ENCODE assay signal across 18 cellular contexts in genomic region chr6:149136913-149137286, GRCh38.
DNase-seq lines count a peak whose midpoint lies in the region; ATAC-seq, FAIRE-seq and TF ChIP-seq lines count a peak whose summit lies in the region.
"Had no signal": no experiment of that assay in that cellular context is flagged by ENCODE, and none has a peak within 500 bp of the region (broad histone marks: within the 10 kb centered on the region; RNA-seq: fewer than 3 reads in every experiment).

No MANE protein-coding gene starts in this region.

- H3K4me1 ChIP-seq in effector memory CD4-positive, alpha-beta T cell (ENCODE audit: control insufficient read depth, insufficient read depth, low read length, poor library complexity, severe bottlenecking) = peaks cover 34% of the 10 kb centered on the region
- H3K4me1 ChIP-seq: HAP-1 had no signal

- no peak overlapping the region for H3K4me3 ChIP-seq in effector memory CD4-positive, alpha-beta T cell (ENCODE audit: insufficient read depth, low read depth, low read length, poor library complexity, severe bottlenecking)
- H3K4me3 ChIP-seq: HAP-1 had no signal

- H3K27ac ChIP-seq in effector memory CD4-positive, alpha-beta T cell (ENCODE audit: insufficient read depth, low read length, poor library complexity, severe bottlenecking) = peak overlapping the region; percentile 35

- peak; percentile 60 for FAIRE-seq in GM12892 (lab: Jason Lieb, UNC)
- FAIRE-seq: A204.1, GM19239, H1, HTR-8/SVneo had no signal

- no peaks in the 10 kb centered on the region for H3K27me3 ChIP-seq in effector memory CD4-positive, alpha-beta T cell (replicated peaks; ENCODE audit: control insufficient read depth, insufficient read depth, low read length, poor library complexity, severe bottlenecking)

- H3K9me3 ChIP-seq in effector memory CD4-positive, alpha-beta T cell (ENCODE audit: control insufficient read depth, low read length) = no peaks in the 10 kb centered on the region
- H3K9me3 ChIP-seq: HAP-1 had no signal

- peaks cover 12% of the 10 kb centered on the region for H3K36me3 Mint-ChIP-seq in activated CD4-positive, alpha-beta memory T cell treated with anti-CD3 and anti-CD28 coated beads for 36 hours
- H3K36me3 Mint-ChIP-seq in activated CD4-positive, alpha-beta memory T cell treated with anti-CD3 and anti-CD28 coated beads, Interleukin-2, amount 10 ng/mL, durations not matched to agents 7 days and 5 days (ENCODE audit: low read depth) = peaks cover 43% of the 10 kb centered on the region
- H3K36me3 Mint-ChIP-seq: CD14-positive monocyte had no signal

- POLR2A ChIA-PET in activated CD4-positive, alpha-beta memory T cell treated with anti-CD3 and anti-CD28 coated beads for 36 hours (lab: Charles Lee) = no interaction called here
- POLR2A ChIA-PET in activated CD4-positive, alpha-beta memory T cell treated with anti-CD3 and anti-CD28 coated beads, Interleukin-2, amount 10 ng/mL, durations not matched to agents 7 days and 5 days (lab: Charles Lee) = interaction anchor here (1.9 to 5.0 kb wide), 6 partner anchors 8 to 183 kb away, joined by 5 to 118 read pairs (median 90); partner anchors contain the start of gene TAB2

- no peak for DNase-seq in activated CD4-positive, alpha-beta memory T cell treated with anti-CD3 and anti-CD28 coated beads for 36 hours
- DNase-seq in activated CD4-positive, alpha-beta memory T cell treated with anti-CD3 and anti-CD28 coated beads, Interleukin-2, amount 10 ng/mL, durations not matched to agents 7 days and 5 days = no peak
- DNase-seq in GM12892 (ENCODE audit: insufficient read length) = no peak
- no peak for DNase-seq in effector memory CD4-positive, alpha-beta T cell
- peak; percentile 59 for DNase-seq in mucosa of gallbladder (ENCODE audit: low spot score)
- DNase-seq: CD8-positive, alpha-beta T cell; COR-L47; DND-41; GDM1 had no signal

- peaks cover 49% of the 10 kb centered on the region for H3K4me1 Mint-ChIP-seq in activated CD4-positive, alpha-beta memory T cell treated with anti-CD3 and anti-CD28 coated beads for 36 hours (ENCODE audit: low read depth)
- H3K4me1 Mint-ChIP-seq in activated CD4-positive, alpha-beta memory T cell treated with anti-CD3 and anti-CD28 coated beads, Interleukin-2, amount 10 ng/mL, durations not matched to agents 7 days and 5 days = peaks cover 39% of the 10 kb centered on the region

- ATAC-seq in GM19324 (IDR thresholded peaks at IDR 0.05; ENCODE audit: low FRiP score, unreplicated experiment) (no peak), HG03565 (IDR thresholded peaks at IDR 0.05; ENCODE audit: unreplicated experiment) (no peak)
- ATAC-seq: CD8-positive, alpha-beta T cell had no signal

- no peaks in the 10 kb centered on the region for H3K9me3 Mint-ChIP-seq in activated CD4-positive, alpha-beta memory T cell treated with anti-CD3 and anti-CD28 coated beads for 36 hours
- peaks cover 2% of the 10 kb centered on the region for H3K9me3 Mint-ChIP-seq in activated CD4-positive, alpha-beta memory T cell treated with anti-CD3 and anti-CD28 coated beads, Interleukin-2, amount 10 ng/mL, durations not matched to agents 7 days and 5 days

- H3K4me3 Mint-ChIP-seq in activated CD4-positive, alpha-beta memory T cell treated with anti-CD3 and anti-CD28 coated beads for 36 hours = no peak overlapping the region
- no peak overlapping the region for H3K4me3 Mint-ChIP-seq in activated CD4-positive, alpha-beta memory T cell treated with anti-CD3 and anti-CD28 coated beads, Interleukin-2, amount 10 ng/mL, durations not matched to agents 7 days and 5 days
- H3K4me3 Mint-ChIP-seq: B cell; CD14-positive monocyte; CD8-positive, alpha-beta T cell had no signal

- no peak for TF ChIP-seq POLR2A in GM12892 (IDR thresholded peaks at IDR 0.05; ENCODE audit: low read depth, low read length)

- CTCF ChIA-PET in activated CD4-positive, alpha-beta memory T cell treated with anti-CD3 and anti-CD28 coated beads for 36 hours (lab: Charles Lee) = no interaction called here
- CTCF ChIA-PET in activated CD4-positive, alpha-beta memory T cell treated with anti-CD3 and anti-CD28 coated beads, Interleukin-2, amount 10 ng/mL, durations not matched to agents 7 days and 5 days (lab: Charles Lee) = interaction anchor here (1.3 kb wide), 1 partner anchor 17 kb away, joined by 5 read pairs; no protein-coding TSS in a partner anchor

- H3K27ac Mint-ChIP-seq in activated CD4-positive, alpha-beta memory T cell treated with anti-CD3 and anti-CD28 coated beads for 36 hours = peak overlapping the region; percentile 31
- no peak overlapping the region for H3K27ac Mint-ChIP-seq in activated CD4-positive, alpha-beta memory T cell treated with anti-CD3 and anti-CD28 coated beads, Interleukin-2, amount 10 ng/mL, durations not matched to agents 7 days and 5 days
- H3K27ac Mint-ChIP-seq: B cell had no signal

- intact Hi-C loops in activated CD4-positive, alpha-beta memory T cell treated with anti-CD3 and anti-CD28 coated beads for 36 hours (cut with micrococcal nuclease) = no loop called here

- H3K36me3 ChIP-seq in effector memory CD4-positive, alpha-beta T cell (ENCODE audit: control insufficient read depth, insufficient read depth, low read length) = no peaks in the 10 kb centered on the region
- H3K36me3 ChIP-seq: HAP-1 had no signal

- H3K27me3 Mint-ChIP-seq in activated CD4-positive, alpha-beta memory T cell treated with anti-CD3 and anti-CD28 coated beads for 36 hours = no peaks in the 10 kb centered on the region
- no peaks in the 10 kb centered on the region for H3K27me3 Mint-ChIP-seq in activated CD4-positive, alpha-beta memory T cell treated with anti-CD3 and anti-CD28 coated beads, Interleukin-2, amount 10 ng/mL, durations not matched to agents 7 days and 5 days
